ENCODE assay signal across 1 cellular context in genomic region chr13:73952683-73953082, GRCh38.
TF ChIP-seq lines count a peak whose summit lies in the region.

No MANE protein-coding gene starts in this region.

TF ChIP-seq in IMR-90, 13 proteins besides CTCF, POLR2A, EP300 and RAD21:
- TF ChIP-seq CEBPB (IDR thresholded peaks at IDR 0.05; ENCODE audit: low read depth, low read length) = 0 out of 2 replicates have a peak, but pooled peaks have one; percentile 14
- peak; percentile 33 for TF ChIP-seq RCOR1 (IDR thresholded peaks at IDR 0.05; ENCODE audit: insufficient replicate concordance, low read length)
- TF ChIP-seq, protein P1, sequence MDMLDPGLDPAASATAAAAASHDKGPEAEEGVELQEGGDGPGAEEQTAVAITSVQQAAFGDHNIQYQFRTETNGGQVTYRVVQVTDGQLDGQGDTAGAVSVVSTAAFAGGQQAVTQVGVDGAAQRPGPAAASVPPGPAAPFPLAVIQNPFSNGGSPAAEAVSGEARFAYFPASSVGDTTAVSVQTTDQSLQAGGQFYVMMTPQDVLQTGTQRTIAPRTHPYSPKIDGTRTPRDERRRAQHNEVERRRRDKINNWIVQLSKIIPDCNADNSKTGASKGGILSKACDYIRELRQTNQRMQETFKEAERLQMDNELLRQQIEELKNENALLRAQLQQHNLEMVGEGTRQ (IDR thresholded peaks at IDR 0.05; ENCODE audit: low read depth, low read length) = no peak
TF ChIP-seq in IMR-90: peak in this region for 2.
